Comparison of ENCODE assay signal across 21 cellular contexts in genomic region chr11:8186429-8186828, GRCh38. TPM values are rescaled to one million over a fixed set of nuclear protein-coding genes. Genes with fewer than 3 reads are reported as not detected.
A peak's percentile ranks its signal among the peaks of the same experiment; 100 is the strongest.
DNase-seq lines count a peak whose midpoint lies in the region; ATAC-seq, FAIRE-seq and TF ChIP-seq lines count a peak whose summit lies in the region.
"Had no signal": no experiment of that assay in that cellular context is flagged by ENCODE, and none has a peak within 500 bp of the region (broad histone marks: within the 10 kb centered on the region; RNA-seq: fewer than 3 reads in every experiment).

No MANE protein-coding gene starts in this region.

- H3K23ac ChIP-seq in IMR-90 (ENCODE audit: low read depth, low read length), result no peak overlapping the region

- POLR2A ChIA-PET in IMR-90 (lab: Charles Lee; ENCODE audit: unreplicated experiment), result no interaction called here
- POLR2A ChIA-PET in K562 (lab: Yijun Ruan, JAX), result no interaction called here

- BruUV-seq in IMR-90 (replicated peaks; lab: Mats Ljungman, UMichigan), result no TSS peak
- no TSS peak for BruUV-seq in K562 (replicated peaks; lab: Mats Ljungman, UMichigan)

- no peaks in the 10 kb centered on the region for H3K79me2 ChIP-seq in K562 (ENCODE audit: control insufficient read depth, insufficient read depth, low read length)

- no peak overlapping the region for H2BK120ac ChIP-seq in IMR-90 (ENCODE audit: low read depth, low read length)

- H2BK20ac ChIP-seq in IMR-90 (ENCODE audit: low read depth, low read length), result no peak overlapping the region

- H4K5ac ChIP-seq in IMR-90 (ENCODE audit: low read depth, low read length), result no peak overlapping the region

- H2AK9ac ChIP-seq in IMR-90 (replicated peaks; ENCODE audit: low read depth, low read length, poor library complexity), result no peak overlapping the region

- H3K4me2 ChIP-seq in IMR-90 (ENCODE audit: low read depth, low read length) (no peak overlapping the region), K562 (ENCODE audit: insufficient read depth, low read length) (no peak overlapping the region)
- H3K4me2 ChIP-seq: BLaER1 had no signal

- FAIRE-seq in K562 (lab: Jason Lieb, UNC), result no peak
- FAIRE-seq: G401.6, GM12891, GM18507, H54 had no signal

- no peak overlapping the region for H3K9ac ChIP-seq in IMR-90 (ENCODE audit: low read depth, low read length)
- no peak overlapping the region for H3K9ac ChIP-seq in K562 (ENCODE audit: insufficient read depth in 1 of 2, low read depth in 2 of 2, low read length in 2 of 2)
- H3K9ac ChIP-seq: BLaER1 had no signal

- TF ChIP-seq CTCF in IMR-90 (conservative IDR thresholded peaks at IDR 0.05; ENCODE audit: low read depth, low read length), result no peak
- no peak for TF ChIP-seq CTCF in K562 (IDR thresholded peaks at IDR 0.05 in 2 of 3, conservative IDR thresholded peaks at IDR 0.05 in 1 of 3; ENCODE audit: insufficient read depth in 2 of 3, low read depth in 1 of 3, low read length in 3 of 3)

- no peaks in the 10 kb centered on the region for H3K79me1 ChIP-seq in IMR-90 (ENCODE audit: low read depth in 1 of 2, low read length in 2 of 2)

- no peak overlapping the region for H2AK5ac ChIP-seq in IMR-90 (ENCODE audit: low read depth, low read length)

- no peak overlapping the region for H2AFZ ChIP-seq in IMR-90 (replicated peaks; ENCODE audit: low read length, poor library complexity)
- H2AFZ ChIP-seq in K562 (ENCODE audit: low read depth, low read length), result no peak overlapping the region

- dilution Hi-C loops in IMR-90 (cut with HindIII; ENCODE audit: low sequenced_read_pairs, unreplicated experiment), result no loop called here

- H3K18ac ChIP-seq in IMR-90 (ENCODE audit: low read depth, low read length), result no peak overlapping the region

- in situ Hi-C loops in IMR-90 (cut with MboI; ENCODE audit: low sequenced_read_pairs), result no loop called here
- in situ Hi-C loops in K562 (cut with MboI), result no loop called here

- ATAC-seq in IMR-90 (ENCODE audit: low read depth) (no peak), K562 (no peak)
- ATAC-seq: CD8-positive, alpha-beta T cell had no signal

- TF ChIP-seq RAD21 in IMR-90 (IDR thresholded peaks at IDR 0.05; ENCODE audit: low read length) (no peak), K562 (CRISPR knock-in tag; conservative IDR thresholded peaks at IDR 0.05 in 1 of 2, IDR thresholded peaks at IDR 0.05 in 1 of 2) (no peak)

- DNase-seq in IMR-90 (no peak), NCI-H2227 treated with DMSO at 0.1 percent for 48 hours (lab: John Stamatoyannopoulos, UW) (peak; percentile 61), K562 (ENCODE audit: extremely low read depth in 1 of 4, low spot score in 3 of 4) (no peak), NK-92 (lab: John Stamatoyannopoulos, UW; ENCODE audit: unreplicated experiment) (no peak), kidney tubule cell (ENCODE audit: low spot score) (no peak), KG1 (lab: John Stamatoyannopoulos, UW) (no peak)
- DNase-seq: Caco-2; CD4-positive, CD25-positive, alpha-beta regulatory T cell; CD8-positive, alpha-beta T cell; DMS153; DND-41; GOT3; HFFc6 had no signal

- CTCF ChIA-PET in IMR-90 (lab: Yijun Ruan, JAX) (interaction anchor here (1.0 kb wide), 1 partner anchor 410 kb away, joined by 3 read pairs; no protein-coding TSS in a partner anchor), K562 (lab: Yijun Ruan, JAX; ENCODE audit: low intra/inter-chr PET ratio) (no interaction called here)

- no peak overlapping the region for H3K4ac ChIP-seq in IMR-90 (ENCODE audit: low read depth, low read length)

- H3K4me3 ChIP-seq in IMR-90 (ENCODE audit: insufficient read depth, low read depth, low read length), result no peak overlapping the region
- H3K4me3 ChIP-seq in K562, result no peak overlapping the region
- H3K4me3 ChIP-seq: BLaER1, HAP-1 had no signal

- H3K36me3 ChIP-seq in IMR-90 (ENCODE audit: control insufficient read depth, insufficient read depth, low read length) (no peaks in the 10 kb centered on the region), K562 (ENCODE audit: control insufficient read depth, insufficient read depth, low read length) (no peaks in the 10 kb centered on the region)
- H3K36me3 ChIP-seq: BLaER1, HAP-1 had no signal

- H3K9me3 ChIP-seq in IMR-90 (ENCODE audit: control insufficient read depth, insufficient read depth, low read length) (no peaks in the 10 kb centered on the region), K562 (replicated peaks; ENCODE audit: control insufficient read depth, insufficient read depth, low read depth, low read length) (no peaks in the 10 kb centered on the region)
- H3K9me3 ChIP-seq: BLaER1, Caco-2, HAP-1 had no signal

- H2BK5ac ChIP-seq in IMR-90 (ENCODE audit: low read depth, low read length, poor library complexity, severe bottlenecking), result no peak overlapping the region

- H3K27me3 ChIP-seq in IMR-90 (ENCODE audit: control insufficient read depth, insufficient read depth, low read length) (peaks cover 1% of the 10 kb centered on the region; the same call in 1 of the 2 replicates), K562 (ENCODE audit: control insufficient read depth in 2 of 2, insufficient read depth in 2 of 2, low read length in 2 of 2) (no peaks in the 10 kb centered on the region; a peak in 1 of 5 replicates)
- H3K27me3 ChIP-seq: BLaER1 had no signal

- WGBS in IMR-90 (ENCODE audit: extremely low coverage in 2 of 2, insufficient read length in 1 of 2), 2 experiments, result no CpG with 5 or more reads among the region's 2 CpGs
- WGBS in K562 (ENCODE audit: insufficient coverage, low coverage, missing lambda C conversion rate), result 2% methylated on average over 2 of the region's 2 CpGs

- intact Hi-C loops in IMR-90 (cut with micrococcal nuclease) (no loop called here), K562 (cut with micrococcal nuclease) (no loop called here)

- TF ChIP-seq POLR2A in IMR-90 (IDR thresholded peaks at IDR 0.05; ENCODE audit: low read depth, low read length) (no peak), K562 (conservative IDR thresholded peaks at IDR 0.05) (no peak)

- no peak overlapping the region for H4K91ac ChIP-seq in IMR-90 (ENCODE audit: insufficient read depth, low read depth, low read length)

- no peaks in the 10 kb centered on the region for H4K20me1 ChIP-seq in IMR-90 (ENCODE audit: insufficient read depth, low read length)
- H4K20me1 ChIP-seq in K562 (replicated peaks; ENCODE audit: control insufficient read depth, insufficient read depth, low read length), result no peaks in the 10 kb centered on the region
- H4K20me1 ChIP-seq: BLaER1 had no signal

- TF ChIP-seq EP300 in K562 (IDR thresholded peaks at IDR 0.05; ENCODE audit: low read length), result no peak

- no peak overlapping the region for H3K14ac ChIP-seq in IMR-90 (replicated peaks; ENCODE audit: low read depth, low read length)

- no peak overlapping the region for H4K8ac ChIP-seq in IMR-90 (ENCODE audit: low read depth in 2 of 2, low read length in 2 of 2)

- no peaks in the 10 kb centered on the region for H3K9me1 ChIP-seq in IMR-90 (ENCODE audit: insufficient read depth, low read length)
- no peaks in the 10 kb centered on the region for H3K9me1 ChIP-seq in K562 (ENCODE audit: control insufficient read depth, insufficient read depth, low read length)

- no peak overlapping the region for H2BK15ac ChIP-seq in IMR-90 (ENCODE audit: low read depth, low read length)

- H3K4me1 ChIP-seq in IMR-90 (ENCODE audit: control insufficient read depth, insufficient read depth, low read length) (no peaks in the 10 kb centered on the region), K562 (replicated peaks in 1 of 2; ENCODE audit: control insufficient read depth in 2 of 2, insufficient read depth in 2 of 2, low read length in 2 of 2) (no peaks in the 10 kb centered on the region)
- H3K4me1 ChIP-seq: BLaER1, Caco-2, HAP-1 had no signal

- H3K27ac ChIP-seq in IMR-90 (ENCODE audit: insufficient read depth, low read length), result no peak overlapping the region
- H3K27ac ChIP-seq in K562 (ENCODE audit: extremely low read depth, low read depth, low read length), result no peak overlapping the region
- H3K27ac ChIP-seq: BLaER1, C4-2B had no signal

- no peak overlapping the region for H3K56ac ChIP-seq in IMR-90 (ENCODE audit: extremely low read depth, insufficient read depth, low read length)

TF ChIP-seq in K562, 482 proteins besides CTCF, POLR2A, EP300 and RAD21 (continues in another document):
- TF ChIP-seq TEAD2 (tag; IDR thresholded peaks at IDR 0.05) (no peak), PKNOX1 (IDR thresholded peaks at IDR 0.05) (no peak), ZNF274 (IDR thresholded peaks at IDR 0.05; ENCODE audit: borderline replicate concordance, low read depth, low read length) (no peak), NCOR1 (IDR thresholded peaks at IDR 0.05) (no peak), MAFG (tag; conservative IDR thresholded peaks at IDR 0.05) (peak; percentile 58)

RNA-seq across cellular contexts. Expression of gene RIC3, which starts 17.6 kb away (rescaled TPM):
- total RNA-seq in IMR-90 (2012; rRNA removed) (not detected in 2 replicates), K562 (2014; rRNA removed) (not detected in 2 replicates), K562 (2014; rRNA removed; fragmentation: Illumina TruSeq; extraction: Trizol) (0.29 TPM in 1 of 2 replicates, not detected in the other), K562 (2015; rRNA removed; fragmentation: Illumina TruSeq; extraction: Trizol) (not detected in 2 replicates), K562 (2021) (0.11 and 0.16 TPM in 2 replicates)
- polyA plus RNA-seq in IMR-90 (2012; rRNA removed) (not detected in 2 replicates), K562 (2011; rRNA removed) (0.03 TPM in 2 replicates), K562 (2014; fragmentation: Illumina TruSeq; extraction: Trizol) (not detected in 2 replicates), K562 (2014; fragmentation: Nextera tagmentation; extraction: Ambion mirVana) (under 1 TPM; 0.03 to 0.14 TPM), K562 (2014; rRNA removed) (0.05 and 0.07 TPM in 2 replicates)
- polyA plus RNA-seq in IMR-90 (2012; cell fraction: cytosol; rRNA removed), result not detected in 2 replicates
- polyA plus RNA-seq in IMR-90 (2012; cell fraction: nucleus; rRNA removed; ENCODE audit: low replicate concordance), result 0.04 and 0.14 TPM in 2 replicates
- total RNA-seq in K562 (2011; cell fraction: chromatin; rRNA removed; ENCODE audit: low replicate concordance), result not detected in 2 replicates
- total RNA-seq in K562 (2011; cell fraction: nucleolus; rRNA removed), result not detected in 2 replicates
- total RNA-seq in K562 (2011; cell fraction: nucleoplasm; rRNA removed), result not detected in 2 replicates
- not detected in 2 replicates for polyA plus RNA-seq in K562 (2011; cell fraction: cytosol; rRNA removed)
- polyA plus RNA-seq in K562 (2011; cell fraction: nucleus; rRNA removed), result 0.14 TPM in 1 of 2 replicates, not detected in the other
- polyA plus RNA-seq in K562 (2012), result 0.05 and 0.33 TPM in 2 replicates
- polyA minus RNA-seq in K562 (2011; rRNA and poly(A)+ RNA removed), result not detected in 2 replicates
- not detected in 2 replicates for polyA minus RNA-seq in K562 (2011; cell fraction: cytosol; rRNA and poly(A)+ RNA removed)
- not detected in 2 replicates for polyA minus RNA-seq in K562 (2011; cell fraction: nucleus; rRNA and poly(A)+ RNA removed)
- total RNA-seq: Caco-2, HFFc6 had no signal
- polyA plus RNA-seq: AG04450 had no signal
